ENCODE assay signal across 19 cellular contexts in genomic region chr11:25377466-25377865, GRCh38.
DNase-seq lines count a peak whose midpoint lies in the region; ATAC-seq, FAIRE-seq and TF ChIP-seq lines count a peak whose summit lies in the region.
"Had no signal": no experiment of that assay in that cellular context is flagged by ENCODE, and none has a peak within 500 bp of the region (broad histone marks: within the 10 kb centered on the region; RNA-seq: fewer than 3 reads in every experiment).

No MANE protein-coding gene starts in this region.

- H2AK5ac ChIP-seq in mesendoderm (ENCODE audit: low read length), result no peak overlapping the region

- H3K79me1 ChIP-seq in mesendoderm (ENCODE audit: low read length), result no peaks in the 10 kb centered on the region

- DNase-seq in bronchial epithelial cell (ENCODE audit: low read depth), result peak; percentile 17
- DNase-seq in epithelial cell of esophagus (ENCODE audit: low read depth), result peak; percentile 1
- peak; percentile 4 for DNase-seq in mesendoderm
- DNase-seq in NCI-H1930 (lab: John Stamatoyannopoulos, UW), result no peak
- DNase-seq in OCI-LY7 (ENCODE audit: low spot score), result no peak
- DNase-seq: C1 segment of cervical spinal cord; Calu3; CD4-positive, alpha-beta memory T cell; COR-L47; DMS53; DMS79 treated with DMSO at 0.1 percent for 48 hours; GF-D8; GOT3; HFFc6 had no signal

- H3K23ac ChIP-seq in mesendoderm (ENCODE audit: low read length), result no peak overlapping the region

- no peak overlapping the region for H2BK5ac ChIP-seq in mesendoderm (ENCODE audit: low read length)

- no peaks in the 10 kb centered on the region for H3K4me1 ChIP-seq in mesendoderm (ENCODE audit: control insufficient read depth, low read depth, low read length)
- no peaks in the 10 kb centered on the region for H3K4me1 ChIP-seq in OCI-LY7 (ENCODE audit: insufficient read depth, low read length, poor library complexity, severe bottlenecking)
- H3K4me1 ChIP-seq: HAP-1 had no signal

- no peak for ATAC-seq in GM18870 (IDR thresholded peaks at IDR 0.05; ENCODE audit: unreplicated experiment)

- intact Hi-C loops in OCI-LY7 (cut with micrococcal nuclease; ENCODE audit: unreplicated experiment), result no loop called here

- H3K79me2 ChIP-seq in mesendoderm (ENCODE audit: control insufficient read depth, insufficient read depth, low read length) (no peaks in the 10 kb centered on the region), OCI-LY7 (ENCODE audit: insufficient read depth, low read depth, low read length) (no peaks in the 10 kb centered on the region)

- H3K56ac ChIP-seq in mesendoderm (ENCODE audit: low read length), result no peak overlapping the region

- H4K5ac ChIP-seq in mesendoderm (ENCODE audit: low read length), result peak overlapping the region; percentile 24

- H2BK120ac ChIP-seq in mesendoderm (ENCODE audit: low read depth, low read length), result no peak overlapping the region

- no peaks in the 10 kb centered on the region for H3K9me3 ChIP-seq in OCI-LY7 (ENCODE audit: low read length)
- H3K9me3 ChIP-seq: HAP-1 had no signal

- no TSS peak for BruUV-seq in OCI-LY7 (replicated peaks; lab: Mats Ljungman, UMichigan)

- no peak overlapping the region for H3K4me2 ChIP-seq in mesendoderm (ENCODE audit: low read length)
- H3K4me2 ChIP-seq in OCI-LY7 (ENCODE audit: low read length), result no peak overlapping the region

- POLR2A ChIA-PET in OCI-LY7 (lab: Charles Lee), result no interaction called here

- CTCF ChIA-PET in OCI-LY7 (lab: Charles Lee; ENCODE audit: unreplicated experiment), result no interaction called here

- H3K9ac ChIP-seq in mesendoderm (ENCODE audit: low read length), result no peak overlapping the region

- no peak overlapping the region for H3K4ac ChIP-seq in mesendoderm (ENCODE audit: low read depth, low read length)

- WGBS in mesendoderm (ENCODE audit: extremely low coverage, insufficient coverage, low lambda C conversion rate), result no CpG with 5 or more reads among the region's 2 CpGs

- no peak for FAIRE-seq in bronchial epithelial cell (lab: Jason Lieb, UNC)
- FAIRE-seq: GM12891, GM18507, H54 had no signal

- no peak overlapping the region for H3K18ac ChIP-seq in mesendoderm (ENCODE audit: low read length)

- no peaks in the 10 kb centered on the region for H3K9me2 ChIP-seq in OCI-LY7 (ENCODE audit: insufficient read depth, low read length)

- H3K36me3 ChIP-seq in bronchial epithelial cell (ENCODE audit: control insufficient read depth, insufficient read depth, low read length) (no peaks in the 10 kb centered on the region), mesendoderm (ENCODE audit: control insufficient read depth, insufficient read depth, low read length) (no peaks in the 10 kb centered on the region), OCI-LY7 (ENCODE audit: insufficient read depth, low read length) (no peaks in the 10 kb centered on the region)
- H3K36me3 ChIP-seq: HAP-1 had no signal

- H4K8ac ChIP-seq in mesendoderm (ENCODE audit: low read depth, low read length), result no peak overlapping the region

- no peak overlapping the region for H2BK15ac ChIP-seq in mesendoderm (replicated peaks; ENCODE audit: low read depth)

- no peaks in the 10 kb centered on the region; the same call in 1 of the 2 replicates for H4K20me1 ChIP-seq in OCI-LY7 (ENCODE audit: insufficient read depth, low read length)

- H3K4me3 ChIP-seq in bronchial epithelial cell (ENCODE audit: low read depth, low read length) (no peak overlapping the region), epithelial cell of esophagus (ENCODE audit: low read length) (no peak overlapping the region), mesendoderm (ENCODE audit: low read length) (no peak overlapping the region), OCI-LY7 (ENCODE audit: low read depth, low read length, poor library complexity, severe bottlenecking) (no peak overlapping the region)
- H3K4me3 ChIP-seq: HAP-1 had no signal

- TF ChIP-seq CTCF in bronchial epithelial cell (IDR thresholded peaks at IDR 0.05; ENCODE audit: insufficient read depth, low read length, severe bottlenecking), result no peak
- TF ChIP-seq CTCF in epithelial cell of esophagus (IDR thresholded peaks at IDR 0.05; ENCODE audit: insufficient read depth, low read depth, low read length, missing control alignments), result no peak
- no peak for TF ChIP-seq CTCF in OCI-LY7 (conservative IDR thresholded peaks at IDR 0.05; ENCODE audit: low read length)

- H3K27ac ChIP-seq in mesendoderm (ENCODE audit: low read depth, low read length) (no peak overlapping the region), OCI-LY7 (ENCODE audit: low read depth, low read length, poor library complexity, severe bottlenecking) (no peak overlapping the region)

- H3K27me3 ChIP-seq in bronchial epithelial cell (ENCODE audit: control insufficient read depth, insufficient read depth, low read length) (no peaks in the 10 kb centered on the region), mesendoderm (ENCODE audit: insufficient read depth, low read length, poor library complexity) (no peaks in the 10 kb centered on the region)

- H2AFZ ChIP-seq in OCI-LY7 (ENCODE audit: low read length), result no peak overlapping the region

Comparison
In these comparisons a context has a peak if more than half of its experiments do, and no peak if none do; other contexts are left out.
1. DNase-seq: peak in bronchial epithelial cell (single experiment), epithelial cell of esophagus (single experiment) and mesendoderm (single experiment); none in NCI-H1930 (0 of 2) and OCI-LY7 (single experiment).